Comparison of ENCODE assay signal across 20 cellular contexts in genomic region chr2:96175951-96176350, GRCh38. TPM values are rescaled to one million over a fixed set of nuclear protein-coding genes. Genes with fewer than 3 reads are reported as not detected.
DNase-seq lines count a peak whose midpoint lies in the region; ATAC-seq and TF ChIP-seq lines count a peak whose summit lies in the region.
"Had no signal": no experiment of that assay in that cellular context is flagged by ENCODE, and none has a peak within 500 bp of the region (broad histone marks: within the 10 kb centered on the region; RNA-seq: fewer than 3 reads in every experiment).

No MANE protein-coding gene starts in this region.

- ATAC-seq in gastrocnemius medialis (peak; percentile 30 to 57), GM21526 (IDR thresholded peaks at IDR 0.05; ENCODE audit: low FRiP score, unreplicated experiment) (no peak)
- ATAC-seq: K562, lower lobe of right lung had no signal

- no peaks in the 10 kb centered on the region for H3K79me2 ChIP-seq in fibroblast of lung (ENCODE audit: control insufficient read depth, insufficient read depth, low read length)

- no peak overlapping the region for H2AFZ ChIP-seq in fibroblast of lung (ENCODE audit: low read length)

- no peak for TF ChIP-seq POLR2A in gastrocnemius medialis (IDR thresholded peaks at IDR 0.05)

- H3K4me1 ChIP-seq in fibroblast of lung (ENCODE audit: control insufficient read depth, extremely low read depth, insufficient read depth, low read length): no peaks in the 10 kb centered on the region
- H3K4me1 ChIP-seq in gastrocnemius medialis: peaks cover 0 to 12% of the 10 kb centered on the region in 2 donors
- H3K4me1 ChIP-seq: lower lobe of right lung had no signal

- H3K36me3 ChIP-seq in fibroblast of lung (ENCODE audit: control insufficient read depth, insufficient read depth, low read length) (no peaks in the 10 kb centered on the region), gastrocnemius medialis (no peaks in the 10 kb centered on the region)
- H3K36me3 ChIP-seq: esophagus muscularis mucosa, lower lobe of right lung, right atrium auricular region had no signal

- TF ChIP-seq CTCF in fibroblast of lung (conservative IDR thresholded peaks at IDR 0.05 in 1 of 2, IDR thresholded peaks at IDR 0.05 in 1 of 2; ENCODE audit: low read depth in 1 of 2, low read length in 2 of 2): no peak
- no peak for TF ChIP-seq CTCF in gastrocnemius medialis (IDR thresholded peaks at IDR 0.05 in 4 of 5, conservative IDR thresholded peaks at IDR 0.05 in 1 of 5)

- intact Hi-C loops in gastrocnemius medialis (cut with DNase I; ENCODE audit: low total_unique reads): loop anchor here (2.0 to 10.0 kb wide), 3 partner anchors 31 to 181 kb away; partner anchors contain the start of genes ANKRD36C and DUSP2

- no peak overlapping the region for H3K27ac ChIP-seq in fibroblast of lung (ENCODE audit: insufficient read depth, low read length)
- H3K27ac ChIP-seq in gastrocnemius medialis: peak overlapping the region in 3 of 4 donors; percentile 12 to 25 (median 23)
- H3K27ac ChIP-seq: C4-2B, esophagus muscularis mucosa, lower lobe of right lung, right atrium auricular region had no signal

- in situ Hi-C loops in gastrocnemius medialis (cut with MboI; ENCODE audit: low sequenced_read_pairs in 4 of 4): loop anchor here in 1 of 4 donors (10.0 kb wide), 1 partner anchor 151 kb away; no protein-coding TSS in a partner anchor
- in situ Hi-C loops in ACHN (cut with HindIII; ENCODE audit: low pct_ligation_motif_present, low pct_unique_long_range_greater_than_20kb, low sequenced_read_pairs): no loop called here

- no peak overlapping the region for H3K4me3 ChIP-seq in fibroblast of lung (replicated peaks in 1 of 4; ENCODE audit: control extremely low read depth in 1 of 4, insufficient read depth in 1 of 4, low read depth in 3 of 4, low read length in 4 of 4)
- H3K4me3 ChIP-seq in gastrocnemius medialis: no peak overlapping the region
- H3K4me3 ChIP-seq: esophagus muscularis mucosa, K562, lower lobe of right lung, right atrium auricular region had no signal

- H4K20me1 ChIP-seq in fibroblast of lung (ENCODE audit: control insufficient read depth, extremely low read depth, insufficient read depth, low read length): no peaks in the 10 kb centered on the region

- no peaks in the 10 kb centered on the region for H3K27me3 ChIP-seq in fibroblast of lung (ENCODE audit: control insufficient read depth, insufficient read depth, low read length)
- no peaks in the 10 kb centered on the region for H3K27me3 ChIP-seq in gastrocnemius medialis
- H3K27me3 ChIP-seq: esophagus muscularis mucosa, right atrium auricular region had no signal

- H3K9me3 ChIP-seq in fibroblast of lung (ENCODE audit: control insufficient read depth, insufficient read depth, low read depth, low read length): no peaks in the 10 kb centered on the region
- H3K9me3 ChIP-seq in gastrocnemius medialis: no peaks in the 10 kb centered on the region
- H3K9me3 ChIP-seq: esophagus muscularis mucosa, lower lobe of right lung, right atrium auricular region had no signal

- H3K4me2 ChIP-seq in fibroblast of lung (ENCODE audit: extremely low read depth, insufficient read depth, low read length): no peak overlapping the region

- peak; percentile 46 for DNase-seq in ELR (ENCODE audit: low read depth)
- peak; percentile 22 for DNase-seq in RPMI8226
- peak; percentile 41 to 81 for DNase-seq in fibroblast of lung (ENCODE audit: low read depth in 2 of 2)
- peak in 1 of 2 donors; percentile 39 for DNase-seq in gastrocnemius medialis
- no peak for DNase-seq in HuH-7 (ENCODE audit: low spot score)
- no peak for DNase-seq in ACHN
- DNase-seq in OCI-M1 (lab: John Stamatoyannopoulos, UW): no peak
- DNase-seq: activated CD4-positive, alpha-beta T cell treated with anti-CD3 and anti-CD28 coated beads, Interleukin-2, amount 10 ng/mL, durations not matched to agents 7 days and 5 days; activated T-cell treated with anti-CD3 and anti-CD28 coated beads, Interleukin-2, amount 50 U/mL, for 48 hours; amygdala; dermis blood vessel endothelial cell; lower lobe of right lung; NCI-H1105 treated with DMSO at 0.1 percent for 48 hours; nephron progenitor cell; stimulated activated CD4-positive, alpha-beta T cell treated with anti-CD3 and anti-CD28 coated beads, Interleukin-4, amount 100 ng/mL, for 4 hours had no signal

- H3K9ac ChIP-seq in fibroblast of lung (ENCODE audit: insufficient read depth, low read length): no peak overlapping the region

RNA-seq across cellular contexts. Expression of gene DUSP2, which starts 30.7 kb away (rescaled TPM):
- total RNA-seq in fibroblast of lung (0.33 and 1.0 TPM in 2 replicates), gastrocnemius medialis (1 to 10 TPM; 1.6 to 4.0 (median 2.9) TPM)
- polyA plus RNA-seq in fibroblast of lung: 0.17 and 0.26 TPM in 2 replicates
- 0.38 and 0.83 TPM in 2 replicates for polyA plus RNA-seq in fibroblast of lung (2012)
- polyA minus RNA-seq in fibroblast of lung (ENCODE audit: low replicate concordance): 3.9 TPM in 1 of 2 replicates, not detected in the other

RNA-seq across cellular contexts. Expression of gene STARD7, which starts 32.7 kb away (rescaled TPM):
- total RNA-seq in fibroblast of lung (71.7 and 121 TPM in 2 replicates), gastrocnemius medialis (100 to 1,000 TPM; 237 to 512 (median 313) TPM)
- polyA plus RNA-seq in fibroblast of lung: 109 and 114 TPM in 2 replicates
- polyA plus RNA-seq in fibroblast of lung (2012): 69.2 and 75.6 TPM in 2 replicates
- polyA minus RNA-seq in fibroblast of lung (ENCODE audit: low replicate concordance): 33.7 and 41.9 TPM in 2 replicates

RNA-seq across cellular contexts. Expression of gene ASTL, which starts 37.6 kb away (rescaled TPM):
- not detected in 2 replicates for total RNA-seq in fibroblast of lung
- not detected in 2 replicates for polyA plus RNA-seq in fibroblast of lung
- not detected in 2 replicates for polyA plus RNA-seq in fibroblast of lung (2012)
- not detected in 2 replicates for polyA minus RNA-seq in fibroblast of lung (ENCODE audit: low replicate concordance)
- not detected for total RNA-seq in gastrocnemius medialis
- total RNA-seq: dermis blood vessel endothelial cell, esophagus muscularis mucosa, K562, lower lobe of right lung, right atrium auricular region had no signal
- polyA plus RNA-seq: K562 had no signal

RNA-seq across cellular contexts. Expression of gene ADRA2B, which starts 59.6 kb away (rescaled TPM):
- not detected in 2 replicates for total RNA-seq in fibroblast of lung
- 0.07 TPM in 1 of 2 replicates, not detected in the other for polyA plus RNA-seq in fibroblast of lung
- 0.15 TPM in 1 of 2 replicates, not detected in the other for polyA plus RNA-seq in fibroblast of lung (2012)
- polyA minus RNA-seq in fibroblast of lung (ENCODE audit: low replicate concordance): 0.24 TPM in 1 of 2 replicates, not detected in the other
- 1 to 10 TPM; 2.4 to 5.6 (median 3.6) TPM for total RNA-seq in gastrocnemius medialis
- total RNA-seq: K562 had no signal
- polyA plus RNA-seq: K562 had no signal

Comparison
In these comparisons a context has a peak if more than half of its experiments do, and no peak if none do; other contexts are left out.
1. DNase-seq: peak in ELR (single experiment), RPMI8226 (single experiment) and fibroblast of lung (2 of 2); none in HuH-7 (single experiment), ACHN (single experiment) and OCI-M1 (single experiment).